1 cellular context compared by ENCODE assay signal in genomic region chr12:57244306-57244696, GRCh38.
TF ChIP-seq lines count a peak whose summit lies in the region.

No MANE protein-coding gene starts in this region.

TF ChIP-seq in K562, 482 proteins besides CTCF, POLR2A, EP300 and RAD21:
- TF ChIP-seq ZNF253 (CRISPR knock-in tag; conservative IDR thresholded peaks at IDR 0.05) (no peak), RNF219 (CRISPR knock-in tag; IDR thresholded peaks at IDR 0.05) (no peak), THRA (IDR thresholded peaks at IDR 0.05) (no peak), RBM17 (IDR thresholded peaks at IDR 0.05; ENCODE audit: borderline replicate concordance, low read depth, low read length) (no peak), SAFB (IDR thresholded peaks at IDR 0.05; ENCODE audit: borderline replicate concordance, low read depth, low read length) (no peak)
